1 cellular context compared by ENCODE assay signal in the genomic region with DNA sequence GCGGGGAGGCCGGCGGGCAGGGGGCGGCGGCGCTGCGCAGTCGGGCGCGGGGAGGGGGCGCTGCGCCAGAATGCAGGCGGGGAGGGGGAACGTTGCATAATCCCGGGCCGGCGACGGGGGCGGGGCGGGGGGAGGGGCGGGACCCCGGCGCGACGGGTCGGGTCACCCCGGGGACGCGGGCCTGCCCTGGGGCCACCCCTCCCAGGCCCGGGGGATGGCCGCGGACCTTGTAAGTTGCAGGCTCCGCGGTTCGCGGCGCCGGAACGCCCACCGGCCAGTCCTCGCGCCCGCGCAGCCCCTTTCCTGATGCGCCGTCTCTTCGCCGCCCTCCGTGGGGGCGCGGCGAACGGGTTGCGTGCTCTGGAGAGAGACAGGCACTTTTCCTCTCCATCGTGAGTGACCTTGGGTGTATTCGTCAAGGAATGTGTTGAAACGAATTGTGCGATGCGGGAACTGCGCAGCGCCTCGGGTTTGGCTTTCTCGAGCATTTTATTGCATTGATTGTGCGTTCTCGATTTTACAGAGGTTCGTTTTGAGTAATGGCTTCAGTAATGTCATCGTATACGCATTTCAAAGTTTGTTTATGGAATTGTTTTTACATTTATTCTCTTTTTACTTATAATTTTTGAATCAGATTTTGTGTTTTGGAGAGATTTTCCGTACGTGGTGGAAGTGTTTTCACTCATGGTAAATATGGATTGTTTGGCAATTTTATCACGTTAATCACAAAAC.
A peak's percentile ranks its signal among the peaks of the same experiment; 100 is the strongest.
TF ChIP-seq lines count a peak whose summit lies in the region.

No MANE protein-coding gene starts in this region.

TF ChIP-seq in HepG2, 621 proteins besides CTCF, POLR2A, EP300 and RAD21 (continued from another document and continues in another):
- TF ChIP-seq, protein P1, sequence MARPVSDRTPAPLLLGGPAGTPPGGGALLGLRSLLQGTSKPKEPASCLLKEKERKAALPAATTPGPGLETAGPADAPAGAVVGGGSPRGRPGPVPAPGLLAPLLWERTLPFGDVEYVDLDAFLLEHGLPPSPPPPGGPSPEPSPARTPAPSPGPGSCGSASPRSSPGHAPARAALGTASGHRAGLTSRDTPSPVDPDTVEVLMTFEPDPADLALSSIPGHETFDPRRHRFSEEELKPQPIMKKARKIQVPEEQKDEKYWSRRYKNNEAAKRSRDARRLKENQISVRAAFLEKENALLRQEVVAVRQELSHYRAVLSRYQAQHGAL (CRISPR knock-in tag; IDR thresholded peaks at IDR 0.05; ENCODE audit: not compliant biosample characterization), result no peak
- TF ChIP-seq, protein P2, sequence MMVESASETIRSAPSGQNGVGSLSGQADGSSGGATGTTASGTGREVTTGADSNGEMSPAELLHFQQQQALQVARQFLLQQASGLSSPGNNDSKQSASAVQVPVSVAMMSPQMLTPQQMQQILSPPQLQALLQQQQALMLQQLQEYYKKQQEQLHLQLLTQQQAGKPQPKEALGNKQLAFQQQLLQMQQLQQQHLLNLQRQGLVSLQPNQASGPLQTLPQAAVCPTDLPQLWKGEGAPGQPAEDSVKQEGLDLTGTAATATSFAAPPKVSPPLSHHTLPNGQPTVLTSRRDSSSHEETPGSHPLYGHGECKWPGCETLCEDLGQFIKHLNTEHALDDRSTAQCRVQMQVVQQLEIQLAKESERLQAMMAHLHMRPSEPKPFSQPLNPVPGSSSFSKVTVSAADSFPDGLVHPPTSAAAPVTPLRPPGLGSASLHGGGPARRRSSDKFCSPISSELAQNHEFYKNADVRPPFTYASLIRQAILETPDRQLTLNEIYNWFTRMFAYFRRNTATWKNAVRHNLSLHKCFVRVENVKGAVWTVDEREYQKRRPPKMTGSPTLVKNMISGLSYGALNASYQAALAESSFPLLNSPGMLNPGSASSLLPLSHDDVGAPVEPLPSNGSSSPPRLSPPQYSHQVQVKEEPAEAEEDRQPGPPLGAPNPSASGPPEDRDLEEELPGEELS (CRISPR knock-in tag; IDR thresholded peaks at IDR 0.05), result no peak
- TF ChIP-seq ZNF451 (CRISPR knock-in tag; IDR thresholded peaks at IDR 0.05) (no peak), SIN3B (IDR thresholded peaks at IDR 0.05; ENCODE audit: low read length) (no peak), ZNF501 (CRISPR knock-in tag; IDR thresholded peaks at IDR 0.05) (no peak), ERF (CRISPR knock-in tag; IDR thresholded peaks at IDR 0.05) (no peak), PHF5A (CRISPR knock-in tag; IDR thresholded peaks at IDR 0.05; ENCODE audit: low read depth, unreplicated experiment) (no peak), KMT2A (CRISPR knock-in tag; IDR thresholded peaks at IDR 0.05) (peak; percentile 87), ZNF296 (CRISPR knock-in tag; conservative IDR thresholded peaks at IDR 0.05) (no peak), ZNF510 (CRISPR knock-in tag; IDR thresholded peaks at IDR 0.05; ENCODE audit: low read depth) (no peak), ZC3H13 (CRISPR knock-in tag; IDR thresholded peaks at IDR 0.05) (no peak), MTA1 (CRISPR knock-in tag; IDR thresholded peaks at IDR 0.05; ENCODE audit: borderline replicate concordance) (no peak), SSRP1 (CRISPR knock-in tag; IDR thresholded peaks at IDR 0.05) (no peak), ZNF746 (CRISPR knock-in tag; IDR thresholded peaks at IDR 0.05) (no peak), ZNF75D (CRISPR knock-in tag; IDR thresholded peaks at IDR 0.05; ENCODE audit: borderline replicate concordance) (no peak), MAFF (IDR thresholded peaks at IDR 0.05; ENCODE audit: low read depth, low read length) (no peak), ZBTB38 (CRISPR knock-in tag; IDR thresholded peaks at IDR 0.05) (no peak), ZNF124 (CRISPR knock-in tag; IDR thresholded peaks at IDR 0.05) (no peak), MED1 (CRISPR knock-in tag; IDR thresholded peaks at IDR 0.05) (no peak), NR1H2 (CRISPR knock-in tag; IDR thresholded peaks at IDR 0.05; ENCODE audit: borderline replicate concordance, low read depth) (no peak), SP2 (CRISPR knock-in tag; IDR thresholded peaks at IDR 0.05) (no peak), ETV5 (CRISPR knock-in tag; IDR thresholded peaks at IDR 0.05; ENCODE audit: borderline replicate concordance) (no peak), ZNF225 (CRISPR knock-in tag; IDR thresholded peaks at IDR 0.05) (no peak), ZNF737 (CRISPR knock-in tag; IDR thresholded peaks at IDR 0.05; ENCODE audit: borderline replicate concordance) (no peak), ZNF326 (CRISPR knock-in tag; IDR thresholded peaks at IDR 0.05; ENCODE audit: borderline replicate concordance) (no peak), ZNF180 (CRISPR knock-in tag; IDR thresholded peaks at IDR 0.05; ENCODE audit: borderline replicate concordance, low read depth) (no peak), XBP1 (CRISPR knock-in tag; IDR thresholded peaks at IDR 0.05) (no peak), ZNF260 (CRISPR knock-in tag; IDR thresholded peaks at IDR 0.05; ENCODE audit: borderline replicate concordance, low read depth) (no peak), PAX8 (CRISPR knock-in tag; IDR thresholded peaks at IDR 0.05; ENCODE audit: borderline replicate concordance) (no peak), KAT8 (CRISPR knock-in tag; IDR thresholded peaks at IDR 0.05) (no peak), NCOA1 (CRISPR knock-in tag; IDR thresholded peaks at IDR 0.05) (no peak), ZSCAN30 (CRISPR knock-in tag; IDR thresholded peaks at IDR 0.05) (no peak), AGO2 (optimal IDR thresholded peaks at IDR 0.05; ENCODE audit: low read depth, low read length) (peak; percentile 38), TGIF2 (CRISPR knock-in tag; IDR thresholded peaks at IDR 0.05) (no peak), HNRNPLL (IDR thresholded peaks at IDR 0.05; ENCODE audit: low read depth, low read length, poor library complexity, severe bottlenecking) (peak; percentile 83), MIXL1 (CRISPR knock-in tag; IDR thresholded peaks at IDR 0.05) (no peak), ISL2 (CRISPR knock-in tag; IDR thresholded peaks at IDR 0.05) (no peak), NONO (IDR thresholded peaks at IDR 0.05) (no peak), NONO (CRISPR knock-in tag; conservative IDR thresholded peaks at IDR 0.05) (no peak), CEBPB (IDR thresholded peaks at IDR 0.05; ENCODE audit: borderline replicate concordance, low read depth, low read length) (no peak), ZNF883 (CRISPR knock-in tag; IDR thresholded peaks at IDR 0.05; ENCODE audit: not compliant biosample characterization) (no peak), SYNCRIP (IDR thresholded peaks at IDR 0.05; ENCODE audit: insufficient read depth, low read depth, low read length) (no peak), FLYWCH1 (CRISPR knock-in tag; IDR thresholded peaks at IDR 0.05) (no peak), ZNF235 (CRISPR knock-in tag; IDR thresholded peaks at IDR 0.05; ENCODE audit: borderline replicate concordance) (no peak), ZNF441 (CRISPR knock-in tag; IDR thresholded peaks at IDR 0.05; ENCODE audit: borderline replicate concordance) (no peak), KLF6 (CRISPR knock-in tag; IDR thresholded peaks at IDR 0.05) (no peak)
- TF ChIP-seq, protein P3, sequence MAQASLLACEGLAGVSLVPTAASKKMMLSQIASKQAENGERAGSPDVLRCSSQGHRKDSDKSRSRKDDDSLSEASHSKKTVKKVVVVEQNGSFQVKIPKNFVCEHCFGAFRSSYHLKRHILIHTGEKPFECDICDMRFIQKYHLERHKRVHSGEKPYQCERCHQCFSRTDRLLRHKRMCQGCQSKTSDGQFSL (CRISPR knock-in tag; IDR thresholded peaks at IDR 0.05), result no peak
- TF ChIP-seq, protein P4, sequence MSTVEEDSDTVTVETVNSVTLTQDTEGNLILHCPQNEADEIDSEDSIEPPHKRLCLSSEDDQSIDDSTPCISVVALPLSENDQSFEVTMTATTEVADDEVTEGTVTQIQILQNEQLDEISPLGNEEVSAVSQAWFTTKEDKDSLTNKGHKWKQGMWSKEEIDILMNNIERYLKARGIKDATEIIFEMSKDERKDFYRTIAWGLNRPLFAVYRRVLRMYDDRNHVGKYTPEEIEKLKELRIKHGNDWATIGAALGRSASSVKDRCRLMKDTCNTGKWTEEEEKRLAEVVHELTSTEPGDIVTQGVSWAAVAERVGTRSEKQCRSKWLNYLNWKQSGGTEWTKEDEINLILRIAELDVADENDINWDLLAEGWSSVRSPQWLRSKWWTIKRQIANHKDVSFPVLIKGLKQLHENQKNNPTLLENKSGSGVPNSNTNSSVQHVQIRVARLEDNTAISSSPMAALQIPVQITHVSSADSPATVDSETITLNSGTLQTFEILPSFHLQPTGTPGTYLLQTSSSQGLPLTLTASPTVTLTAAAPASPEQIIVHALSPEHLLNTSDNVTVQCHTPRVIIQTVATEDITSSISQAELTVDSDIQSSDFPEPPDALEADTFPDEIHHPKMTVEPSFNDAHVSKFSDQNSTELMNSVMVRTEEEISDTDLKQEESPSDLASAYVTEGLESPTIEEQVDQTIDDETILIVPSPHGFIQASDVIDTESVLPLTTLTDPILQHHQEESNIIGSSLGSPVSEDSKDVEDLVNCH (CRISPR knock-in tag; IDR thresholded peaks at IDR 0.05), result no peak
- TF ChIP-seq, protein P5, sequence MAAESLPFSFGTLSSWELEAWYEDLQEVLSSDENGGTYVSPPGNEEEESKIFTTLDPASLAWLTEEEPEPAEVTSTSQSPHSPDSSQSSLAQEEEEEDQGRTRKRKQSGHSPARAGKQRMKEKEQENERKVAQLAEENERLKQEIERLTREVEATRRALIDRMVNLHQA (CRISPR knock-in tag; IDR thresholded peaks at IDR 0.05), result no peak
- TF ChIP-seq, protein P6, sequence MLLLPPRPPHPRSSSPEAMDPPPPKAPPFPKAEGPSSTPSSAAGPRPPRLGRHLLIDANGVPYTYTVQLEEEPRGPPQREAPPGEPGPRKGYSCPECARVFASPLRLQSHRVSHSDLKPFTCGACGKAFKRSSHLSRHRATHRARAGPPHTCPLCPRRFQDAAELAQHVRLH (CRISPR knock-in tag; IDR thresholded peaks at IDR 0.05; ENCODE audit: borderline replicate concordance, low read depth), result no peak
- TF ChIP-seq, protein P7, sequence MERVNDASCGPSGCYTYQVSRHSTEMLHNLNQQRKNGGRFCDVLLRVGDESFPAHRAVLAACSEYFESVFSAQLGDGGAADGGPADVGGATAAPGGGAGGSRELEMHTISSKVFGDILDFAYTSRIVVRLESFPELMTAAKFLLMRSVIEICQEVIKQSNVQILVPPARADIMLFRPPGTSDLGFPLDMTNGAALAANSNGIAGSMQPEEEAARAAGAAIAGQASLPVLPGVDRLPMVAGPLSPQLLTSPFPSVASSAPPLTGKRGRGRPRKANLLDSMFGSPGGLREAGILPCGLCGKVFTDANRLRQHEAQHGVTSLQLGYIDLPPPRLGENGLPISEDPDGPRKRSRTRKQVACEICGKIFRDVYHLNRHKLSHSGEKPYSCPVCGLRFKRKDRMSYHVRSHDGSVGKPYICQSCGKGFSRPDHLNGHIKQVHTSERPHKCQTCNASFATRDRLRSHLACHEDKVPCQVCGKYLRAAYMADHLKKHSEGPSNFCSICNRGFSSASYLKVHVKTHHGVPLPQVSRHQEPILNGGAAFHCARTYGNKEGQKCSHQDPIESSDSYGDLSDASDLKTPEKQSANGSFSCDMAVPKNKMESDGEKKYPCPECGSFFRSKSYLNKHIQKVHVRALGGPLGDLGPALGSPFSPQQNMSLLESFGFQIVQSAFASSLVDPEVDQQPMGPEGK (CRISPR knock-in tag; IDR thresholded peaks at IDR 0.05), result peak; percentile 70; the same call in 1 of the 2 replicates
- TF ChIP-seq, protein P8, sequence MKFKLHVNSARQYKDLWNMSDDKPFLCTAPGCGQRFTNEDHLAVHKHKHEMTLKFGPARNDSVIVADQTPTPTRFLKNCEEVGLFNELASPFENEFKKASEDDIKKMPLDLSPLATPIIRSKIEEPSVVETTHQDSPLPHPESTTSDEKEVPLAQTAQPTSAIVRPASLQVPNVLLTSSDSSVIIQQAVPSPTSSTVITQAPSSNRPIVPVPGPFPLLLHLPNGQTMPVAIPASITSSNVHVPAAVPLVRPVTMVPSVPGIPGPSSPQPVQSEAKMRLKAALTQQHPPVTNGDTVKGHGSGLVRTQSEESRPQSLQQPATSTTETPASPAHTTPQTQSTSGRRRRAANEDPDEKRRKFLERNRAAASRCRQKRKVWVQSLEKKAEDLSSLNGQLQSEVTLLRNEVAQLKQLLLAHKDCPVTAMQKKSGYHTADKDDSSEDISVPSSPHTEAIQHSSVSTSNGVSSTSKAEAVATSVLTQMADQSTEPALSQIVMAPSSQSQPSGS (CRISPR knock-in tag; IDR thresholded peaks at IDR 0.05), result no peak
- TF ChIP-seq, protein P9, sequence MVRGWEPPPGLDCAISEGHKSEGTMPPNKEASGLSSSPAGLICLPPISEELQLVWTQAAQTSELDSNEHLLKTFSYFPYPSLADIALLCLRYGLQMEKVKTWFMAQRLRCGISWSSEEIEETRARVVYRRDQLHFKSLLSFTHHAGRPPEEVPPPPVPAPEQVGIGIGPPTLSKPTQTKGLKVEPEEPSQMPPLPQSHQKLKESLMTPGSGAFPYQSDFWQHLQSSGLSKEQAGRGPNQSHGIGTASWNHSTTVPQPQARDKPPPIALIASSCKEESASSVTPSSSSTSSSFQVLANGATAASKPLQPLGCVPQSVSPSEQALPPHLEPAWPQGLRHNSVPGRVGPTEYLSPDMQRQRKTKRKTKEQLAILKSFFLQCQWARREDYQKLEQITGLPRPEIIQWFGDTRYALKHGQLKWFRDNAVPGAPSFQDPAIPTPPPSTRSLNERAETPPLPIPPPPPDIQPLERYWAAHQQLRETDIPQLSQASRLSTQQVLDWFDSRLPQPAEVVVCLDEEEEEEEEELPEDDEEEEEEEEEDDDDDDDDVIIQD (CRISPR knock-in tag; IDR thresholded peaks at IDR 0.05; ENCODE audit: low read depth), result no peak
- TF ChIP-seq, protein P10, sequence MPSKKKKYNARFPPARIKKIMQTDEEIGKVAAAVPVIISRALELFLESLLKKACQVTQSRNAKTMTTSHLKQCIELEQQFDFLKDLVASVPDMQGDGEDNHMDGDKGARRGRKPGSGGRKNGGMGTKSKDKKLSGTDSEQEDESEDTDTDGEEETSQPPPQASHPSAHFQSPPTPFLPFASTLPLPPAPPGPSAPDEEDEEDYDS (CRISPR knock-in tag; IDR thresholded peaks at IDR 0.05), result no peak
